1 cellular context compared by ENCODE assay signal in genomic region chr10:17499014-17499413, GRCh38. TPM values are rescaled to one million over a fixed set of nuclear protein-coding genes. Genes with fewer than 3 reads are reported as not detected.
"Had no signal": no experiment of that assay in that cellular context is flagged by ENCODE, and none has a peak within 500 bp of the region (broad histone marks: within the 10 kb centered on the region; RNA-seq: fewer than 3 reads in every experiment).

No MANE protein-coding gene starts in this region.

RNA-seq across cellular contexts. Expression of gene ST8SIA6, which starts 44.6 kb away (rescaled TPM):
- total RNA-seq: GM12878 had no signal
